1 cellular context compared by ENCODE assay signal in the genomic region with DNA sequence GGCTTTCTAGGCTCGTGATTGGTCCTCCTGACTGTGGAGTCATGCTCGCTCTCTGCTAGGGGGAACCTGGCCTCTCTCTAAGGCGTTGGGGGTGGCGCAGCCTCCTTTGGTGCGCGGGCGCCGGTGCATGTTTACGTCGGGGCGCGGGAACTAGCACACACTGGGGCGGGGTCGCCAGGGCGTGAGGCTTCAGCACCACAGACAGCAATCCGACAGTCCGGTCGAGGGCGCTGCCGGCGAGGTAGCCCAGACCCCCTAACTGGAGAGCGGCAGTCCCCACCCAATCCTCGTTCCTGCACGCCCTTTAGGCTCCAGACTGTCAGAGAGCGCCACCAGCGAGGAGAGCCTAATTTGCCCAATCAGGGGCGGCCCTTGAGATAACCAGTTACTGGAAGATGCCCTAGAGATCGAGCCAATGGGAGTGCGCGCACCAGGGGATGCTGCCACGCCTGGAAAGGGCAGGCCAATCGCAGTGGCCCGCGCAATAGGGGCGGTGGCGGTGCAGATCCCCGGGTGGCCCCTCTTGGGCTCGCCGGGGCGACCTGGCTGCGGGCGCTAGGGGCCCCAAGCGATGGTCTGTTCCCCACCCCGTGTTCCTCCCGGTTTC.
TF ChIP-seq lines count a peak whose summit lies in the region.

No MANE protein-coding gene starts in this region.

TF ChIP-seq in K562, 482 proteins besides CTCF, POLR2A, EP300 and RAD21 (continued from another document):
- TF ChIP-seq, protein P1, sequence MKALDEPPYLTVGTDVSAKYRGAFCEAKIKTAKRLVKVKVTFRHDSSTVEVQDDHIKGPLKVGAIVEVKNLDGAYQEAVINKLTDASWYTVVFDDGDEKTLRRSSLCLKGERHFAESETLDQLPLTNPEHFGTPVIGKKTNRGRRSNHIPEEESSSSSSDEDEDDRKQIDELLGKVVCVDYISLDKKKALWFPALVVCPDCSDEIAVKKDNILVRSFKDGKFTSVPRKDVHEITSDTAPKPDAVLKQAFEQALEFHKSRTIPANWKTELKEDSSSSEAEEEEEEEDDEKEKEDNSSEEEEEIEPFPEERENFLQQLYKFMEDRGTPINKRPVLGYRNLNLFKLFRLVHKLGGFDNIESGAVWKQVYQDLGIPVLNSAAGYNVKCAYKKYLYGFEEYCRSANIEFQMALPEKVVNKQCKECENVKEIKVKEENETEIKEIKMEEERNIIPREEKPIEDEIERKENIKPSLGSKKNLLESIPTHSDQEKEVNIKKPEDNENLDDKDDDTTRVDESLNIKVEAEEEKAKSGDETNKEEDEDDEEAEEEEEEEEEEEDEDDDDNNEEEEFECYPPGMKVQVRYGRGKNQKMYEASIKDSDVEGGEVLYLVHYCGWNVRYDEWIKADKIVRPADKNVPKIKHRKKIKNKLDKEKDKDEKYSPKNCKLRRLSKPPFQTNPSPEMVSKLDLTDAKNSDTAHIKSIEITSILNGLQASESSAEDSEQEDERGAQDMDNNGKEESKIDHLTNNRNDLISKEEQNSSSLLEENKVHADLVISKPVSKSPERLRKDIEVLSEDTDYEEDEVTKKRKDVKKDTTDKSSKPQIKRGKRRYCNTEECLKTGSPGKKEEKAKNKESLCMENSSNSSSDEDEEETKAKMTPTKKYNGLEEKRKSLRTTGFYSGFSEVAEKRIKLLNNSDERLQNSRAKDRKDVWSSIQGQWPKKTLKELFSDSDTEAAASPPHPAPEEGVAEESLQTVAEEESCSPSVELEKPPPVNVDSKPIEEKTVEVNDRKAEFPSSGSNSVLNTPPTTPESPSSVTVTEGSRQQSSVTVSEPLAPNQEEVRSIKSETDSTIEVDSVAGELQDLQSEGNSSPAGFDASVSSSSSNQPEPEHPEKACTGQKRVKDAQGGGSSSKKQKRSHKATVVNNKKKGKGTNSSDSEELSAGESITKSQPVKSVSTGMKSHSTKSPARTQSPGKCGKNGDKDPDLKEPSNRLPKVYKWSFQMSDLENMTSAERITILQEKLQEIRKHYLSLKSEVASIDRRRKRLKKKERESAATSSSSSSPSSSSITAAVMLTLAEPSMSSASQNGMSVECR (CRISPR knock-in tag; IDR thresholded peaks at IDR 0.05): peak; percentile 32; the same call in 1 of the 2 replicates
- TF ChIP-seq, protein P2, sequence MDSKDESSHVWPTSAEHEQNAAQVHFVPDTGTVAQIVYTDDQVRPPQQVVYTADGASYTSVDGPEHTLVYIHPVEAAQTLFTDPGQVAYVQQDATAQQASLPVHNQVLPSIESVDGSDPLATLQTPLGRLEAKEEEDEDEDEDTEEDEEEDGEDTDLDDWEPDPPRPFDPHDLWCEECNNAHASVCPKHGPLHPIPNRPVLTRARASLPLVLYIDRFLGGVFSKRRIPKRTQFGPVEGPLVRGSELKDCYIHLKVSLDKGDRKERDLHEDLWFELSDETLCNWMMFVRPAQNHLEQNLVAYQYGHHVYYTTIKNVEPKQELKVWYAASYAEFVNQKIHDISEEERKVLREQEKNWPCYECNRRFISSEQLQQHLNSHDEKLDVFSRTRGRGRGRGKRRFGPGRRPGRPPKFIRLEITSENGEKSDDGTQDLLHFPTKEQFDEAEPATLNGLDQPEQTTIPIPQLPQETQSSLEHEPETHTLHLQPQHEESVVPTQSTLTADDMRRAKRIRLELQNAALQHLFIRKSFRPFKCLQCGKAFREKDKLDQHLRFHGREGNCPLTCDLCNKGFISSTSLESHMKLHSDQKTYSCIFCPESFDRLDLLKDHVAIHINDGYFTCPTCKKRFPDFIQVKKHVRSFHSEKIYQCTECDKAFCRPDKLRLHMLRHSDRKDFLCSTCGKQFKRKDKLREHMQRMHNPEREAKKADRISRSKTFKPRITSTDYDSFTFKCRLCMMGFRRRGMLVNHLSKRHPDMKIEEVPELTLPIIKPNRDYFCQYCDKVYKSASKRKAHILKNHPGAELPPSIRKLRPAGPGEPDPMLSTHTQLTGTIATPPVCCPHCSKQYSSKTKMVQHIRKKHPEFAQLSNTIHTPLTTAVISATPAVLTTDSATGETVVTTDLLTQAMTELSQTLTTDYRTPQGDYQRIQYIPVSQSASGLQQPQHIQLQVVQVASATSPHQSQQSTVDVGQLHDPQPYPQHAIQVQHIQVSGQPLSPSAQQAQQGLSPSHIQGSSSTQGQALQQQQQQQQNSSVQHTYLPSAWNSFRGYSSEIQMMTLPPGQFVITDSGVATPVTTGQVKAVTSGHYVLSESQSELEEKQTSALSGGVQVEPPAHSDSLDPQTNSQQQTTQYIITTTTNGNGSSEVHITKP (IDR thresholded peaks at IDR 0.05; ENCODE audit: partially characterized antibody): peak; percentile 49
- TF ChIP-seq PHB2 (IDR thresholded peaks at IDR 0.05; ENCODE audit: low read depth) (no peak), ZNF766 (CRISPR knock-in tag; conservative IDR thresholded peaks at IDR 0.05) (0 out of 2 replicates have a peak, but pooled peaks have one; percentile 19), NCOA6 (IDR thresholded peaks at IDR 0.05) (peak; percentile 79), ZNF740 (CRISPR knock-in tag; IDR thresholded peaks at IDR 0.05) (peak; percentile 60), ZNF740 (tag; IDR thresholded peaks at IDR 0.05) (no peak), NCOR1 (IDR thresholded peaks at IDR 0.05) (no peak), HMGN3 (IDR thresholded peaks at IDR 0.05; ENCODE audit: borderline replicate concordance, extremely low read depth, insufficient read length, low read depth, low read length) (peak; percentile 37), POLR2G (IDR thresholded peaks at IDR 0.05; ENCODE audit: low read depth, low read length) (peak; percentile 77), CHD4 (IDR thresholded peaks at IDR 0.05; ENCODE audit: insufficient read depth, insufficient replicate concordance, low read depth, low read length, poor library complexity, severe bottlenecking) (no peak), TRIM24 (IDR thresholded peaks at IDR 0.05) (peak in 1 of 2 experiments; percentile 38; a peak in 1 of 4 replicates), ZMIZ1 (IDR thresholded peaks at IDR 0.05; ENCODE audit: low read depth in 2 of 2, low read length in 2 of 2) (no peak), ZNF695 (CRISPR knock-in tag; IDR thresholded peaks at IDR 0.05) (no peak), PURB (CRISPR knock-in tag; IDR thresholded peaks at IDR 0.05; ENCODE audit: low read depth) (no peak), KDM1A (IDR thresholded peaks at IDR 0.05) (peak; percentile 51 to 63; a peak in 3 of 4 replicates), MED1 (CRISPR knock-in tag; IDR thresholded peaks at IDR 0.05; ENCODE audit: borderline replicate concordance) (no peak), ZBTB7A (IDR thresholded peaks at IDR 0.05; ENCODE audit: borderline replicate concordance, control insufficient read depth, low read depth, low read length) (peak; percentile 67; the same call in 1 of the 2 replicates), CHD2 (IDR thresholded peaks at IDR 0.05; ENCODE audit: low read depth, low read length) (no peak), SREBF2 (CRISPR knock-in tag; IDR thresholded peaks at IDR 0.05) (no peak), RBFOX2 (IDR thresholded peaks at IDR 0.05; ENCODE audit: low read depth, low read length) (peak; percentile 46), NCOA1 (IDR thresholded peaks at IDR 0.05; ENCODE audit: low read depth) (peak; percentile 21; the same call in 1 of the 2 replicates), CCNT2 (IDR thresholded peaks at IDR 0.05; ENCODE audit: borderline replicate concordance, extremely low read depth, insufficient read length, low read depth, low read length) (no peak), ZNF23 (CRISPR knock-in tag; IDR thresholded peaks at IDR 0.05) (no peak), PKNOX1 (IDR thresholded peaks at IDR 0.05) (peak; percentile 57), ASH1L (IDR thresholded peaks at IDR 0.05; ENCODE audit: borderline replicate concordance, low read depth, partially characterized antibody) (peak; percentile 65), CBX8 (IDR thresholded peaks at IDR 0.05; ENCODE audit: borderline replicate concordance, extremely low read depth, low read depth, low read length, poor library complexity, severe bottlenecking) (no peak)
- TF ChIP-seq, protein P3, sequence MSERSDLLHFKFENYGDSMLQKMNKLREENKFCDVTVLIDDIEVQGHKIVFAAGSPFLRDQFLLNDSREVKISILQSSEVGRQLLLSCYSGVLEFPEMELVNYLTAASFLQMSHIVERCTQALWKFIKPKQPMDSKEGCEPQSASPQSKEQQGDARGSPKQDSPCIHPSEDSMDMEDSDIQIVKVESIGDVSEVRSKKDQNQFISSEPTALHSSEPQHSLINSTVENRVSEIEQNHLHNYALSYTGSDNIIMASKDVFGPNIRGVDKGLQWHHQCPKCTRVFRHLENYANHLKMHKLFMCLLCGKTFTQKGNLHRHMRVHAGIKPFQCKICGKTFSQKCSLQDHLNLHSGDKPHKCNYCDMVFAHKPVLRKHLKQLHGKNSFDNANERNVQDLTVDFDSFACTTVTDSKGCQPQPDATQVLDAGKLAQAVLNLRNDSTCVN (CRISPR knock-in tag; IDR thresholded peaks at IDR 0.05): no peak
- TF ChIP-seq, protein P4, sequence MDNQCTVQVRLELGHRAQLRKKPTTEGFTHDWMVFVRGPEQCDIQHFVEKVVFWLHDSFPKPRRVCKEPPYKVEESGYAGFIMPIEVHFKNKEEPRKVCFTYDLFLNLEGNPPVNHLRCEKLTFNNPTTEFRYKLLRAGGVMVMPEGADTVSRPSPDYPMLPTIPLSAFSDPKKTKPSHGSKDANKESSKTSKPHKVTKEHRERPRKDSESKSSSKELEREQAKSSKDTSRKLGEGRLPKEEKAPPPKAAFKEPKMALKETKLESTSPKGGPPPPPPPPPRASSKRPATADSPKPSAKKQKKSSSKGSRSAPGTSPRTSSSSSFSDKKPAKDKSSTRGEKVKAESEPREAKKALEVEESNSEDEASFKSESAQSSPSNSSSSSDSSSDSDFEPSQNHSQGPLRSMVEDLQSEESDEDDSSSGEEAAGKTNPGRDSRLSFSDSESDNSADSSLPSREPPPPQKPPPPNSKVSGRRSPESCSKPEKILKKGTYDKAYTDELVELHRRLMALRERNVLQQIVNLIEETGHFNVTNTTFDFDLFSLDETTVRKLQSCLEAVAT (IDR thresholded peaks at IDR 0.05): no peak
TF ChIP-seq in K562: peak in this region for 43.
